Comparison of ENCODE assay signal across 20 cellular contexts in the genomic region with DNA sequence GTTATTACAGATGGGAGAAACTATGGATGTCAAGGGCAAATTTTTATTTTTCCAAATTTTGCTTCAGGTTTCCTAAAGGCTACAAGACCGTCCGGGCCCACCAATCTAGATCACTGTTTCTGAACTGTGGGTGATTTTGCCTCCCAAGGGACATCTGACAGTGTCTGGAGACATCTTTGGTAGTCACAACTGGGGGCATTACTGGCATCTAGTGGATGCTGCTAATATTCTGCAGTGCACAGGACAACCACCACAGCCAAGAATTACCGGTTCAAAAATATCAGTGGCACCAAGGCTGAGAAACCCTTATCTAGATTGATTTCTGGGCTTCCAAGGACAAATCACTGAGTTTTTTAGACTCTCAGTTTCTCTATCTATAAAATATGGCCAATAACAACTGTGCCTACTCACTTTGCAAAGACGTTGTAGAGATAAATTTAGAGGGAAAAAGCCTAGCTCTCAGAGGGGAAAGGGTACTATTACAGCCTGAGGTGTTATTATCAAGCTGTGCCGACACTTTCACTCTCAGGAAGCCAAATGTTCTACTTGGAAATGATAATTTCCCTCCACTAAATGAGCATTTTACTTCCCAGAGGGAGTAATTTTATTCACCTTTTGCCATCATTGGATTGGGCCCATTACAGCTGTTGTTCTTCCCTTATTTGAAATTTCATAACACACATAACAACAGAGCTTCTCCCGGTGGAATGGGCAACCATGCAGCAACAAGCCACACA.
DNase-seq lines count a peak whose midpoint lies in the region; ATAC-seq and TF ChIP-seq lines count a peak whose summit lies in the region.
"Had no signal": no experiment of that assay in that cellular context is flagged by ENCODE, and none has a peak within 500 bp of the region (broad histone marks: within the 10 kb centered on the region; RNA-seq: fewer than 3 reads in every experiment).

No MANE protein-coding gene starts in this region.

- no peaks in the 10 kb centered on the region for H3K27me3 ChIP-seq in osteoblast (ENCODE audit: insufficient read depth, low read length)
- H3K27me3 ChIP-seq: brain microvascular endothelial cell, heart right ventricle had no signal

- no peaks in the 10 kb centered on the region for H3K4me1 ChIP-seq in osteoblast (ENCODE audit: insufficient read depth, low read length)
- H3K4me1 ChIP-seq: heart right ventricle had no signal

- no peak overlapping the region for H2AFZ ChIP-seq in osteoblast (ENCODE audit: low read length)

- ATAC-seq in HG03354 (IDR thresholded peaks at IDR 0.05; ENCODE audit: poor library complexity, severe bottlenecking, unreplicated experiment) (no peak), HG03097 (IDR thresholded peaks at IDR 0.05; ENCODE audit: low FRiP score, unreplicated experiment) (no peak), GM21576 (IDR thresholded peaks at IDR 0.05; ENCODE audit: unreplicated experiment) (no peak)
- ATAC-seq: heart right ventricle had no signal

- no peak for TF ChIP-seq CTCF in osteoblast (IDR thresholded peaks at IDR 0.05; ENCODE audit: extremely low read depth, low read depth, low read length)

- H3K36me3 ChIP-seq in osteoblast (ENCODE audit: insufficient read depth, low read length) = no peaks in the 10 kb centered on the region
- H3K36me3 ChIP-seq: brain microvascular endothelial cell, heart right ventricle had no signal

- H3K79me2 ChIP-seq in osteoblast (ENCODE audit: insufficient read depth, low read length) = no peaks in the 10 kb centered on the region

- peak overlapping the region; percentile 84 for H3K27ac ChIP-seq in caudate nucleus (ENCODE audit: low read depth, low read length)
- no peak overlapping the region for H3K27ac ChIP-seq in osteoblast (ENCODE audit: low read depth, low read length)
- H3K27ac ChIP-seq: brain microvascular endothelial cell, heart right ventricle had no signal

- H3K4me2 ChIP-seq in osteoblast (ENCODE audit: insufficient read depth, low read length) = no peak overlapping the region

- peaks cover 6% of the 10 kb centered on the region for H3K9me3 ChIP-seq in osteoblast (ENCODE audit: low read depth, low read length)

- no peaks in the 10 kb centered on the region for H4K20me1 ChIP-seq in osteoblast (ENCODE audit: insufficient read depth, low read length)

- DNase-seq in LHCN-M2 (ENCODE audit: low read depth) (peak; percentile 17), NCI-H2171 (lab: John Stamatoyannopoulos, UW) (peak; percentile 9), caudate nucleus (lab: John Stamatoyannopoulos, UW) (no peak), osteoblast (ENCODE audit: insufficient read length, low spot score, missing footprints) (peak; percentile 3)
- DNase-seq in stimulated activated CD4-positive, alpha-beta T cell treated with anti-CD3 and anti-CD28 coated beads, Interleukin-4, amount 100 ng/mL, for 4 hours = no peak
- DNase-seq: activated CD4-positive, alpha-beta T cell treated with anti-CD3 and anti-CD28 coated beads, Interleukin-2, amount 50 U/mL, for 4 hours; activated effector memory CD4-positive, alpha-beta T cell treated with Interleukin-2 at 50 U/mL for 16 hours; AML-193; brain microvascular endothelial cell; cortex of kidney; DND-41; H9; heart right ventricle; NCI-H187 treated with DMSO at 0.1 percent for 48 hours; NCI-H510A treated with DMSO at 0.1 percent for 48 hours; SHP77 treated with DMSO at 0.1 percent for 48 hours; T-helper 1 cell had no signal

- H3K4me3 ChIP-seq in osteoblast (ENCODE audit: insufficient read depth, low read length) = no peak overlapping the region
- H3K4me3 ChIP-seq: heart right ventricle had no signal

Comparison
In these comparisons a context has a peak if more than half of its experiments do, and no peak if none do; other contexts are left out.
1. DNase-seq: peak in LHCN-M2 (single experiment), NCI-H2171 (single experiment) and osteoblast (single experiment); none in caudate nucleus (0 of 61) and stimulated activated CD4-positive, alpha-beta T cell treated with anti-CD3 and anti-CD28 coated beads, Interleukin-4, amount 100 ng/mL, for 4 hours (0 of 2).